Comparison of ENCODE assay signal across 13 cellular contexts in genomic region chr15:58608129-58608590, GRCh38.
DNase-seq lines count a peak whose midpoint lies in the region; ATAC-seq and TF ChIP-seq lines count a peak whose summit lies in the region.
"Had no signal": no experiment of that assay in that cellular context is flagged by ENCODE, and none has a peak within 500 bp of the region (broad histone marks: within the 10 kb centered on the region; RNA-seq: fewer than 3 reads in every experiment).

No MANE protein-coding gene starts in this region.

- H3K9me3 Mint-ChIP-seq in activated naive CD4-positive, alpha-beta T cell treated with anti-CD3 and anti-CD28 coated beads, Interleukin-2, amount 50 U/mL, for 24 hours, result no peaks in the 10 kb centered on the region
- H3K9me3 Mint-ChIP-seq in activated naive CD4-positive, alpha-beta T cell treated with anti-CD3 and anti-CD28 coated beads, Interleukin-2, amount 10 ng/mL, durations not matched to agents 7 days and 5 days, result no peaks in the 10 kb centered on the region

- no peak overlapping the region for H3K4me3 Mint-ChIP-seq in activated naive CD4-positive, alpha-beta T cell treated with anti-CD3 and anti-CD28 coated beads, Interleukin-2, amount 50 U/mL, for 24 hours
- H3K4me3 Mint-ChIP-seq in activated naive CD4-positive, alpha-beta T cell treated with anti-CD3 and anti-CD28 coated beads, Interleukin-2, amount 10 ng/mL, durations not matched to agents 7 days and 5 days, result no peak overlapping the region
- H3K4me3 Mint-ChIP-seq in T-helper 17 cell, result peak overlapping the region; percentile 81

- no peaks in the 10 kb centered on the region for H3K9me3 ChIP-seq in T-helper 17 cell (ENCODE audit: control insufficient read depth, low read length, poor library complexity, severe bottlenecking)
- H3K9me3 ChIP-seq: adrenal gland had no signal

- no peak overlapping the region for H3K4me3 ChIP-seq in fibroblast of the aortic adventitia (ENCODE audit: low read depth, low read length)
- H3K4me3 ChIP-seq: adrenal gland, K562 had no signal

- CTCF ChIA-PET in activated naive CD4-positive, alpha-beta T cell treated with anti-CD3 and anti-CD28 coated beads, Interleukin-2, amount 10 ng/mL, durations not matched to agents 7 days and 5 days (lab: Charles Lee), result no interaction called here

- no peaks in the 10 kb centered on the region for H3K27me3 Mint-ChIP-seq in activated naive CD4-positive, alpha-beta T cell treated with anti-CD3 and anti-CD28 coated beads, Interleukin-2, amount 50 U/mL, for 24 hours
- no peaks in the 10 kb centered on the region for H3K27me3 Mint-ChIP-seq in activated naive CD4-positive, alpha-beta T cell treated with anti-CD3 and anti-CD28 coated beads, Interleukin-2, amount 10 ng/mL, durations not matched to agents 7 days and 5 days
- H3K27me3 Mint-ChIP-seq in T-helper 17 cell, result no peaks in the 10 kb centered on the region

- H3K36me3 Mint-ChIP-seq in activated naive CD4-positive, alpha-beta T cell treated with anti-CD3 and anti-CD28 coated beads, Interleukin-2, amount 50 U/mL, for 24 hours, result peaks cover 33% of the 10 kb centered on the region
- H3K36me3 Mint-ChIP-seq in activated naive CD4-positive, alpha-beta T cell treated with anti-CD3 and anti-CD28 coated beads, Interleukin-2, amount 10 ng/mL, durations not matched to agents 7 days and 5 days, result peaks cover 70% of the 10 kb centered on the region
- H3K36me3 Mint-ChIP-seq in T-helper 17 cell (ENCODE audit: low read depth), result peaks cover 6% of the 10 kb centered on the region

- ATAC-seq in T-helper 17 cell, result peak; percentile 87
- ATAC-seq: K562 had no signal

- DNase-seq in activated naive CD4-positive, alpha-beta T cell treated with anti-CD3 and anti-CD28 coated beads, Interleukin-2, amount 10 ng/mL, durations not matched to agents 7 days and 5 days, result no peak
- DNase-seq in T-helper 17 cell (no peak), fibroblast of the aortic adventitia (ENCODE audit: low read depth) (peak; percentile 62), dermis blood vessel endothelial cell (no peak), middle frontal gyrus (ENCODE audit: extremely low spot score, low spot score) (no peak), DMS 273 treated with DMSO at 0.1 percent for 48 hours (lab: John Stamatoyannopoulos, UW) (no peak), SIG-M5 treated with dmso at 0.1 percent for 504 hours (lab: John Stamatoyannopoulos, UW; ENCODE audit: unreplicated experiment) (no peak)
- DNase-seq: activated CD4-positive, alpha-beta T cell treated with anti-CD3 and anti-CD28 coated beads, Interleukin-2, amount 50 U/mL, for 48 hours; adrenal gland; effector CD8-positive, alpha-beta T cell; NCI-H2081 had no signal

- peak overlapping the region; percentile 62 for H3K27ac Mint-ChIP-seq in activated naive CD4-positive, alpha-beta T cell treated with anti-CD3 and anti-CD28 coated beads, Interleukin-2, amount 50 U/mL, for 24 hours
- no peak overlapping the region for H3K27ac Mint-ChIP-seq in activated naive CD4-positive, alpha-beta T cell treated with anti-CD3 and anti-CD28 coated beads, Interleukin-2, amount 10 ng/mL, durations not matched to agents 7 days and 5 days
- peak overlapping the region; percentile 87 for H3K27ac Mint-ChIP-seq in T-helper 17 cell

- TF ChIP-seq CTCF in fibroblast of the aortic adventitia (IDR thresholded peaks at IDR 0.05; ENCODE audit: insufficient read depth, low read length), result no peak

- peaks cover 45% of the 10 kb centered on the region for H3K4me1 Mint-ChIP-seq in activated naive CD4-positive, alpha-beta T cell treated with anti-CD3 and anti-CD28 coated beads, Interleukin-2, amount 50 U/mL, for 24 hours
- peaks cover 18% of the 10 kb centered on the region for H3K4me1 Mint-ChIP-seq in activated naive CD4-positive, alpha-beta T cell treated with anti-CD3 and anti-CD28 coated beads, Interleukin-2, amount 10 ng/mL, durations not matched to agents 7 days and 5 days
- H3K4me1 Mint-ChIP-seq in T-helper 17 cell, result peaks cover 21% of the 10 kb centered on the region
